1 cellular context compared by ENCODE assay signal in the genomic region with DNA sequence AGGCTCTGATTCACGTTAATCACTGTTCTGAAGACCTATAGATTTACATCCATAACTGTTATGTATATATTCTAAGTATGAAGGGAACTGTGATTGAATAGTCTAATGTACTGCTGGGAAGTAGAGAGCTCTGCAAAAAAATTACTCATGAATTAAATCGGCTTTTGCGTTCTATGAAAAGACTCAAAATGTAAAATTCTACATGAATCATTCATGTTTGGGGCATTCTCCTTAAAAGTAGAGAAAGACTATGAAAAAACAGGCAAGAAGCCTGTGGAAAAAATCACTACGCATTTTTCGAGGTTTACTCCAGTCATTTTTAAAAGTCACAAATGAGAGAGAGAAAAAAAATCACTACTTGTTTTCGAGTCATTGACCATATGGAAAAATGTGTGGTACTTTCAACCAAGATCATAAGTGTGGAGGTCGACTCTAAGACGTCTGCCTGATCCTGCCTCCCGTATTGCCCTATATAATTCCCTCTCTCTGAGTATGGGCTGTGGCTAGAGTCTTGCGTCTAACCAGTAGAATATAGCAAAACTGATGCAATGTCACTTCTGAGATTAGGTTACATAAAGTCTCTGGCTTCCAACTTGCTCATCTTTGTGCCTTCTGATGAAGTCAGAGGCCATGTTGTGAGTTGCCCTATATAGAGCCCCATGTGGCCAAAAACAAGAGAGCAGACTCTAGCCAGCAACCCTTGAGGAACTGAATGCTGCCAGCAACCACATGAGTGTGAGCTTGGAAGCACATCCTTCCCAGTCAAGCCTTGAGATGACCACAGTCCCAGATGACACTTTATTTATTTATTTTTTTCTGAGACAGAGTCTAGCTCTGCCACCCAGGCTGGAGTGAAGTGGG.
TF ChIP-seq lines count a peak whose summit lies in the region.

No MANE protein-coding gene starts in this region.

TF ChIP-seq in WTC11, 78 proteins besides CTCF, POLR2A, EP300 and RAD21 (continued from another document):
- TF ChIP-seq CREM (CRISPR knock-in tag; IDR thresholded peaks at IDR 0.05) (no peak), ATF1 (CRISPR knock-in tag; IDR thresholded peaks at IDR 0.05) (no peak), ZNF671 (CRISPR knock-in tag; IDR thresholded peaks at IDR 0.05) (no peak)
- TF ChIP-seq, protein P1, sequence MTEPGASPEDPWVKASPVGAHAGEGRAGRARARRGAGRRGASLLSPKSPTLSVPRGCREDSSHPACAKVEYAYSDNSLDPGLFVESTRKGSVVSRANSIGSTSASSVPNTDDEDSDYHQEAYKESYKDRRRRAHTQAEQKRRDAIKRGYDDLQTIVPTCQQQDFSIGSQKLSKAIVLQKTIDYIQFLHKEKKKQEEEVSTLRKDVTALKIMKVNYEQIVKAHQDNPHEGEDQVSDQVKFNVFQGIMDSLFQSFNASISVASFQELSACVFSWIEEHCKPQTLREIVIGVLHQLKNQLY (CRISPR knock-in tag; IDR thresholded peaks at IDR 0.05): no peak
